ENCODE assay signal across 24 cellular contexts in genomic region chr3:188326111-188326510, GRCh38.
DNase-seq lines count a peak whose midpoint lies in the region; ATAC-seq, FAIRE-seq and TF ChIP-seq lines count a peak whose summit lies in the region.
"Had no signal": no experiment of that assay in that cellular context is flagged by ENCODE, and none has a peak within 500 bp of the region (broad histone marks: within the 10 kb centered on the region; RNA-seq: fewer than 3 reads in every experiment).

No MANE protein-coding gene starts in this region.

- no peak overlapping the region for H3K4me2 ChIP-seq in A549

- 97% methylated on average over 9 of the region's 9 CpGs for WGBS in A549 (ENCODE audit: missing lambda C conversion rate)
- 68 to 82% (median 77%) methylated on average over 9 of the region's 9 CpGs for WGBS in psoas muscle, 3 donors
- 74 to 81% (median 77%) methylated on average over 9 of the region's 9 CpGs for WGBS in adrenal gland, 4 donors

- no peak for FAIRE-seq in A549 (lab: Jason Lieb, UNC)

- H3K27ac ChIP-seq in A549: no peak overlapping the region
- peak overlapping the region; percentile 69 for H3K27ac ChIP-seq in angular gyrus (ENCODE audit: low read depth, low read length)
- H3K27ac ChIP-seq in psoas muscle: peak overlapping the region; percentile 73
- H3K27ac ChIP-seq in adrenal gland: peak overlapping the region in 1 of 5 donors; percentile 23
- H3K27ac ChIP-seq: brain microvascular endothelial cell, GM23248, VCaP had no signal

- DNase-seq in A549 (ENCODE audit: low read depth in 1 of 2, low spot score in 1 of 2) (no peak), fibroblast of pulmonary artery (ENCODE audit: low read depth) (peak; percentile 54), psoas muscle (no peak), adrenal gland (no peak)
- DNase-seq: activated CD4-positive, alpha-beta T cell treated with anti-CD3 and anti-CD28 coated beads, Interleukin-2, amount 50 U/mL, for 48 hours; activated naive CD4-positive, alpha-beta T cell treated with Interleukin-2 at 50 U/mL for 16 hours; activated T-cell treated with anti-CD3 and anti-CD28 coated beads, Interleukin-2, amount 50 U/mL, for 1 hour; brain microvascular endothelial cell; CD4-positive, alpha-beta T cell; DMS53; effector CD4-positive, alpha-beta T cell; esophagus squamous epithelium; GM23248; mammary epithelial cell; MG63; naive thymus-derived CD8-positive, alpha-beta T cell; NCI-H1694; NCI-H510A; spleen had no signal

- H3K36me3 ChIP-seq in psoas muscle (ENCODE audit: insufficient read depth in 1 of 2, low read depth in 1 of 2) (no peaks in the 10 kb centered on the region), adrenal gland (replicated peaks in 1 of 2) (no peaks in the 10 kb centered on the region)
- H3K36me3 ChIP-seq: brain microvascular endothelial cell, MG63, spleen had no signal

- no peak for ATAC-seq in A549
- peak; percentile 43 to 84 (median 65) for ATAC-seq in psoas muscle
- no peak for ATAC-seq in HG02678 (IDR thresholded peaks at IDR 0.05; ENCODE audit: unreplicated experiment)
- ATAC-seq in GM21717 (IDR thresholded peaks at IDR 0.05; ENCODE audit: unreplicated experiment): no peak
- no peak for ATAC-seq in GM21786 (IDR thresholded peaks at IDR 0.05; ENCODE audit: unreplicated experiment)
- ATAC-seq: naive thymus-derived CD8-positive, alpha-beta T cell had no signal

- no peak for TF ChIP-seq CTCF in A549 (IDR thresholded peaks at IDR 0.05)
- no peak for TF ChIP-seq CTCF in fibroblast of pulmonary artery (IDR thresholded peaks at IDR 0.05; ENCODE audit: low read length, missing control alignments)
- no peak for TF ChIP-seq CTCF in psoas muscle (IDR thresholded peaks at IDR 0.05)
- TF ChIP-seq CTCF in adrenal gland (IDR thresholded peaks at IDR 0.05): no peak

- H3K4me1 ChIP-seq in A549 (no peaks in the 10 kb centered on the region), psoas muscle (peaks cover 42% of the 10 kb centered on the region), adrenal gland (replicated peaks in 1 of 2) (peaks cover 11 to 41% of the 10 kb centered on the region in 2 donors)

- no peaks in the 10 kb centered on the region for H3K27me3 ChIP-seq in psoas muscle (ENCODE audit: insufficient read depth in 3 of 3, low read length in 2 of 3)
- H3K27me3 ChIP-seq in adrenal gland: no peaks in the 10 kb centered on the region
- H3K27me3 ChIP-seq: brain microvascular endothelial cell, esophagus squamous epithelium, MG63, spleen had no signal

- POLR2A ChIA-PET in A549 (lab: Yijun Ruan, JAX): no interaction called here

- intact Hi-C loops in psoas muscle (cut with DNase I) (no loop called here), adrenal gland (cut with DNase I) (no loop called here)

- TF ChIP-seq EP300 in A549 (IDR thresholded peaks at IDR 0.05): no peak

- CTCF ChIA-PET in A549 (lab: Yijun Ruan, JAX): no interaction called here

- H3K4me3 ChIP-seq in A549 (no peak overlapping the region), fibroblast of pulmonary artery (replicated peaks; ENCODE audit: low read depth, low read length) (no peak overlapping the region), psoas muscle (no peak overlapping the region), adrenal gland (peak overlapping the region in 1 of 4 donors; percentile 5)
- H3K4me3 ChIP-seq: esophagus squamous epithelium, GM23248, MG63, spleen had no signal

- TF ChIP-seq POLR2A in A549 (IDR thresholded peaks at IDR 0.05; ENCODE audit: low read length) (no peak), adrenal gland (IDR thresholded peaks at IDR 0.05) (no peak)

- H3K9me3 ChIP-seq in A549: no peaks in the 10 kb centered on the region
- H3K9me3 ChIP-seq in psoas muscle: no peaks in the 10 kb centered on the region
- no peaks in the 10 kb centered on the region for H3K9me3 ChIP-seq in adrenal gland (replicated peaks in 1 of 3)
- H3K9me3 ChIP-seq: esophagus squamous epithelium, MG63, spleen had no signal

- TF ChIP-seq RAD21 in A549 (conservative IDR thresholded peaks at IDR 0.05 in 1 of 2, IDR thresholded peaks at IDR 0.05 in 1 of 2): no peak

TF ChIP-seq in A549, 52 proteins besides CTCF, POLR2A, EP300 and RAD21:
- TF ChIP-seq RARB (CRISPR knock-in tag; IDR thresholded peaks at IDR 0.05): no peak
- peak; percentile 8 for TF ChIP-seq MAFK (IDR thresholded peaks at IDR 0.05; ENCODE audit: partially characterized antibody)
TF ChIP-seq in A549: peak in this region for 1.

Comparison
In these comparisons a context has a peak if more than half of its experiments do, and no peak if none do; other contexts are left out.
1. ATAC-seq: peak in psoas muscle (4 of 4); none in A549 (0 of 2), HG02678 (single experiment), GM21717 (single experiment) and GM21786 (single experiment).
2. H3K27ac ChIP-seq: peak in angular gyrus (single experiment) and psoas muscle (single experiment); none in A549 (0 of 2).